In genomic region chr18:25058520-25058919, GRCh38 we compare ENCODE assay signal across 21 cellular contexts.
DNase-seq lines count a peak whose midpoint lies in the region; ATAC-seq and TF ChIP-seq lines count a peak whose summit lies in the region.
"Had no signal": no experiment of that assay in that cellular context is flagged by ENCODE, and none has a peak within 500 bp of the region (broad histone marks: within the 10 kb centered on the region; RNA-seq: fewer than 3 reads in every experiment).

No MANE protein-coding gene starts in this region.

- H3K27me3 Mint-ChIP-seq in activated CD8-positive, alpha-beta T cell treated with anti-CD3 and anti-CD28 coated beads, Interleukin-2, amount 10 ng/mL, durations not matched to agents 7 days and 5 days (ENCODE audit: low read depth): no peaks in the 10 kb centered on the region

- POLR2A ChIA-PET in activated CD8-positive, alpha-beta T cell treated with anti-CD3 and anti-CD28 coated beads, Interleukin-2, amount 10 ng/mL, durations not matched to agents 7 days and 5 days (lab: Charles Lee): no interaction called here

- H3F3A ChIP-seq in SU-DHL-6 (ENCODE audit: insufficient read depth): no peaks in the 10 kb centered on the region

- H3K9me3 ChIP-seq in BE2C (no peaks in the 10 kb centered on the region), SU-DHL-6 (ENCODE audit: insufficient read depth, low read length) (no peaks in the 10 kb centered on the region)
- H3K9me3 ChIP-seq: suprapubic skin, uterus had no signal

- ATAC-seq in left ventricle myocardium superior: no peak
- no peak for ATAC-seq in activated CD8-positive, alpha-beta T cell treated with anti-CD3 and anti-CD28 coated beads, Interleukin-2, amount 10 ng/mL, durations not matched to agents 7 days and 5 days
- ATAC-seq: activated CD4-positive, CD25-positive, alpha-beta regulatory T cell treated with anti-CD3 and anti-CD28 coated beads, Interleukin-2, amount 50 U/mL, for 24 hours; HepG2 had no signal

- peak; percentile 8 for DNase-seq in BE2C
- peak; percentile 1 for DNase-seq in HT-29 (ENCODE audit: low spot score)
- peak; percentile 14 to 29 for DNase-seq in lung microvascular endothelial cell (ENCODE audit: low read depth in 2 of 2)
- DNase-seq in kidney glomerular epithelial cell (lab: John Stamatoyannopoulos, UW): no peak
- no peak for DNase-seq in left ventricle myocardium superior
- DNase-seq in activated CD8-positive, alpha-beta T cell treated with anti-CD3 and anti-CD28 coated beads, Interleukin-2, amount 10 ng/mL, durations not matched to agents 7 days and 5 days: no peak
- DNase-seq in amniotic stem cell (lab: John Stamatoyannopoulos, UW): no peak
- DNase-seq: ACHN; activated gamma-delta T cell treated with Interleukin-2 at 50 U/mL for 16 hours; activated T-cell treated with anti-CD3 and anti-CD28 coated beads, Interleukin-2, amount 50 U/mL, for 1 hour; NCI-H1417; NCI-H510A; nephron progenitor cell; uterus had no signal

- H3K36me3 Mint-ChIP-seq in activated CD8-positive, alpha-beta T cell treated with anti-CD3 and anti-CD28 coated beads, Interleukin-2, amount 10 ng/mL, durations not matched to agents 7 days and 5 days (ENCODE audit: low read depth): no peaks in the 10 kb centered on the region
- H3K36me3 Mint-ChIP-seq: CD14-positive monocyte had no signal

- H3K36me3 ChIP-seq in BE2C (no peaks in the 10 kb centered on the region), SU-DHL-6 (ENCODE audit: low read length) (no peaks in the 10 kb centered on the region)
- H3K36me3 ChIP-seq: suprapubic skin, uterus had no signal

- H3K27ac Mint-ChIP-seq in activated CD8-positive, alpha-beta T cell treated with anti-CD3 and anti-CD28 coated beads, Interleukin-2, amount 10 ng/mL, durations not matched to agents 7 days and 5 days: no peak overlapping the region
- H3K27ac Mint-ChIP-seq: CD14-positive monocyte had no signal

- H3K9ac ChIP-seq in SU-DHL-6 (ENCODE audit: low read length): no peak overlapping the region
- H3K9ac ChIP-seq: parathyroid adenoma had no signal

- H3K4me3 ChIP-seq in BE2C (ENCODE audit: low read depth, low read length): no peak overlapping the region
- no peak overlapping the region for H3K4me3 ChIP-seq in SU-DHL-6 (ENCODE audit: insufficient read depth, low read length, poor library complexity, severe bottlenecking)
- H3K4me3 ChIP-seq: coronary artery, suprapubic skin, uterus had no signal

- H3K27me3 ChIP-seq in BE2C (no peaks in the 10 kb centered on the region), SU-DHL-6 (ENCODE audit: low read length) (no peaks in the 10 kb centered on the region)
- H3K27me3 ChIP-seq: suprapubic skin, uterus had no signal

- CTCF ChIA-PET in activated CD8-positive, alpha-beta T cell treated with anti-CD3 and anti-CD28 coated beads, Interleukin-2, amount 10 ng/mL, durations not matched to agents 7 days and 5 days (lab: Charles Lee): no interaction called here

- intact Hi-C loops in left ventricle myocardium superior (cut with micrococcal nuclease): no loop called here

- no peak overlapping the region for H3K4me3 Mint-ChIP-seq in activated CD8-positive, alpha-beta T cell treated with anti-CD3 and anti-CD28 coated beads, Interleukin-2, amount 10 ng/mL, durations not matched to agents 7 days and 5 days
- H3K4me3 Mint-ChIP-seq: CD14-positive monocyte, nephron progenitor cell had no signal

- no peaks in the 10 kb centered on the region for H3K9me3 Mint-ChIP-seq in activated CD8-positive, alpha-beta T cell treated with anti-CD3 and anti-CD28 coated beads, Interleukin-2, amount 10 ng/mL, durations not matched to agents 7 days and 5 days (ENCODE audit: insufficient read depth)
- H3K9me3 Mint-ChIP-seq: nephron progenitor cell had no signal

- no peak overlapping the region for H3K27ac ChIP-seq in SU-DHL-6 (ENCODE audit: low read depth, low read length)
- H3K27ac ChIP-seq: coronary artery, parathyroid adenoma, suprapubic skin, uterus had no signal

- no peaks in the 10 kb centered on the region for H3K9me2 ChIP-seq in SU-DHL-6 (replicated peaks; ENCODE audit: insufficient read depth, low read length)

- peak overlapping the region; percentile 18 for H2AFZ ChIP-seq in SU-DHL-6 (ENCODE audit: low read depth, low read length, severe bottlenecking)
- H2AFZ ChIP-seq: parathyroid adenoma had no signal

- TF ChIP-seq CTCF in BE2C (IDR thresholded peaks at IDR 0.05; ENCODE audit: low read depth, low read length) (no peak), SU-DHL-6 (IDR thresholded peaks at IDR 0.05; ENCODE audit: insufficient read depth, low read length, poor library complexity, severe bottlenecking) (no peak)

- no peaks in the 10 kb centered on the region for H3K4me1 ChIP-seq in BE2C
- H3K4me1 ChIP-seq: suprapubic skin, uterus had no signal

- H3K4me2 ChIP-seq in SU-DHL-6 (ENCODE audit: low read depth, low read length, poor library complexity, severe bottlenecking): no peak overlapping the region

- no peaks in the 10 kb centered on the region for H3K79me2 ChIP-seq in SU-DHL-6 (ENCODE audit: insufficient read depth, low read length)
- H3K79me2 ChIP-seq: parathyroid adenoma had no signal

- no peaks in the 10 kb centered on the region for H4K20me1 ChIP-seq in SU-DHL-6 (ENCODE audit: low read depth, low read length)

- H3K4me1 Mint-ChIP-seq in activated CD8-positive, alpha-beta T cell treated with anti-CD3 and anti-CD28 coated beads, Interleukin-2, amount 10 ng/mL, durations not matched to agents 7 days and 5 days (ENCODE audit: low read depth): no peaks in the 10 kb centered on the region
- H3K4me1 Mint-ChIP-seq: CD14-positive monocyte had no signal

Comparison
In these comparisons a context has a peak if more than half of its experiments do, and no peak if none do; other contexts are left out.
1. DNase-seq: peak in BE2C (single experiment), HT-29 (single experiment) and lung microvascular endothelial cell (2 of 2); none in kidney glomerular epithelial cell (single experiment), left ventricle myocardium superior (single experiment), activated CD8-positive, alpha-beta T cell treated with anti-CD3 and anti-CD28 coated beads, Interleukin-2, amount 10 ng/mL, durations not matched to agents 7 days and 5 days (single experiment) and amniotic stem cell (single experiment).